ENCODE assay signal across 25 cellular contexts in genomic region chr7:30928254-30928872, GRCh38. TPM values are rescaled to one million over a fixed set of nuclear protein-coding genes. Genes with fewer than 3 reads are reported as not detected.
DNase-seq lines count a peak whose midpoint lies in the region; ATAC-seq and TF ChIP-seq lines count a peak whose summit lies in the region.
"Had no signal": no experiment of that assay in that cellular context is flagged by ENCODE, and none has a peak within 500 bp of the region (broad histone marks: within the 10 kb centered on the region; RNA-seq: fewer than 3 reads in every experiment).

No MANE protein-coding gene starts in this region.

- no peaks in the 10 kb centered on the region for H3K36me3 ChIP-seq in spleen
- H3K36me3 ChIP-seq: WERI-Rb-1 had no signal

- no peak overlapping the region for H3K4me3 Mint-ChIP-seq in activated naive CD8-positive, alpha-beta T cell treated with anti-CD3 and anti-CD28 coated beads, Interleukin-2, amount 10 ng/mL, durations not matched to agents 7 days and 5 days
- H3K4me3 Mint-ChIP-seq in activated naive CD8-positive, alpha-beta T cell treated with anti-CD3 and anti-CD28 coated beads for 36 hours = no peak overlapping the region
- H3K4me3 Mint-ChIP-seq: memory B cell; naive thymus-derived CD8-positive, alpha-beta T cell; stimulated activated effector memory CD8-positive, alpha-beta T cell treated with anti-CD3 and anti-CD28 coated beads, Interleukin-12 subunit alpha, Interleukin-12 subunit beta, amount 100 ng/mL, for 72 hours had no signal

- WGBS in spleen, 5 donors = 85 to 95% (median 93%) methylated on average over 11 to 13 of the region's 13 CpGs

- no peaks in the 10 kb centered on the region for H3K36me3 Mint-ChIP-seq in activated naive CD8-positive, alpha-beta T cell treated with anti-CD3 and anti-CD28 coated beads, Interleukin-2, amount 10 ng/mL, durations not matched to agents 7 days and 5 days
- no peaks in the 10 kb centered on the region for H3K36me3 Mint-ChIP-seq in activated naive CD8-positive, alpha-beta T cell treated with anti-CD3 and anti-CD28 coated beads for 36 hours
- H3K36me3 Mint-ChIP-seq: memory B cell; naive thymus-derived CD8-positive, alpha-beta T cell; stimulated activated effector memory CD8-positive, alpha-beta T cell treated with anti-CD3 and anti-CD28 coated beads, Interleukin-12 subunit alpha, Interleukin-12 subunit beta, amount 100 ng/mL, for 72 hours had no signal

- H3K9me3 ChIP-seq in spleen = peaks cover 0 to 17% (median 8%) of the 10 kb centered on the region in 8 donors
- H3K9me3 ChIP-seq: suprapubic skin had no signal

- peaks cover 2% of the 10 kb centered on the region for H3K27me3 Mint-ChIP-seq in activated naive CD8-positive, alpha-beta T cell treated with anti-CD3 and anti-CD28 coated beads, Interleukin-2, amount 10 ng/mL, durations not matched to agents 7 days and 5 days
- no peaks in the 10 kb centered on the region for H3K27me3 Mint-ChIP-seq in activated naive CD8-positive, alpha-beta T cell treated with anti-CD3 and anti-CD28 coated beads for 36 hours

- peaks cover 4% of the 10 kb centered on the region for H3K9me3 Mint-ChIP-seq in activated naive CD8-positive, alpha-beta T cell treated with anti-CD3 and anti-CD28 coated beads, Interleukin-2, amount 10 ng/mL, durations not matched to agents 7 days and 5 days
- H3K9me3 Mint-ChIP-seq in activated naive CD8-positive, alpha-beta T cell treated with anti-CD3 and anti-CD28 coated beads for 36 hours = peaks cover 2% of the 10 kb centered on the region
- H3K9me3 Mint-ChIP-seq: stimulated activated effector memory CD8-positive, alpha-beta T cell treated with anti-CD3 and anti-CD28 coated beads, Interleukin-12 subunit alpha, Interleukin-12 subunit beta, amount 100 ng/mL, for 72 hours had no signal

- no peak overlapping the region for H3K27ac ChIP-seq in spleen
- H3K27ac ChIP-seq: C4-2B, suprapubic skin, WERI-Rb-1 had no signal

- peaks cover 2% of the 10 kb centered on the region for H3K4me1 Mint-ChIP-seq in activated naive CD8-positive, alpha-beta T cell treated with anti-CD3 and anti-CD28 coated beads, Interleukin-2, amount 10 ng/mL, durations not matched to agents 7 days and 5 days
- H3K4me1 Mint-ChIP-seq in activated naive CD8-positive, alpha-beta T cell treated with anti-CD3 and anti-CD28 coated beads for 36 hours = no peaks in the 10 kb centered on the region
- H3K4me1 Mint-ChIP-seq: memory B cell; naive thymus-derived CD8-positive, alpha-beta T cell; stimulated activated effector memory CD8-positive, alpha-beta T cell treated with anti-CD3 and anti-CD28 coated beads, Interleukin-12 subunit alpha, Interleukin-12 subunit beta, amount 100 ng/mL, for 72 hours had no signal

- peak; percentile 11 for DNase-seq in activated naive CD8-positive, alpha-beta T cell treated with anti-CD3 and anti-CD28 coated beads, Interleukin-2, amount 10 ng/mL, durations not matched to agents 7 days and 5 days
- no peak for DNase-seq in activated naive CD8-positive, alpha-beta T cell treated with anti-CD3 and anti-CD28 coated beads for 36 hours
- peak; percentile 2 for DNase-seq in HuH-7 (ENCODE audit: low spot score)
- peak; percentile 18 for DNase-seq in left lobe of liver (ENCODE audit: low spot score)
- peak; percentile 58 for DNase-seq in spleen
- DNase-seq in kidney tubule cell (ENCODE audit: low spot score) = no peak
- DNase-seq in MV-4-11 (lab: John Stamatoyannopoulos, UW) = no peak
- DNase-seq: activated CD4-positive, alpha-beta T cell treated with anti-CD3 and anti-CD28 coated beads, Interleukin-2, amount 50 U/mL, for 48 hours; activated T-cell treated with anti-CD3 and anti-CD28 coated beads, Interleukin-2, amount 50 U/mL, for 1 hour; cerebellar nuclear complex; erythroblast; KBM-7; kidney glomerular epithelial cell; NCI-H1694; NCI-H526; WERI-Rb-1 had no signal

- no peak for TF ChIP-seq POLR2A in spleen (IDR thresholded peaks at IDR 0.05)

- POLR2A ChIA-PET in activated naive CD8-positive, alpha-beta T cell treated with anti-CD3 and anti-CD28 coated beads, Interleukin-2, amount 10 ng/mL, durations not matched to agents 7 days and 5 days (lab: Charles Lee) = no interaction called here

- intact Hi-C loops in spleen (cut with DNase I; ENCODE audit: low total_unique reads) = no loop called here

- TF ChIP-seq CTCF in spleen (IDR thresholded peaks at IDR 0.05 in 8 of 11, conservative IDR thresholded peaks at IDR 0.05 in 3 of 11) = no peak

- no peak overlapping the region for H3K4me3 ChIP-seq in spleen
- H3K4me3 ChIP-seq: suprapubic skin had no signal

- ATAC-seq in activated naive CD8-positive, alpha-beta T cell treated with anti-CD3 and anti-CD28 coated beads, Interleukin-2, amount 10 ng/mL, durations not matched to agents 7 days and 5 days (ENCODE audit: low read depth) = no peak
- no peak for ATAC-seq in left lobe of liver
- ATAC-seq in GM21619 (IDR thresholded peaks at IDR 0.05; ENCODE audit: unreplicated experiment) = no peak
- ATAC-seq: naive thymus-derived CD8-positive, alpha-beta T cell; stimulated activated effector memory CD8-positive, alpha-beta T cell treated with anti-CD3 and anti-CD28 coated beads, Interleukin-12 subunit alpha, Interleukin-12 subunit beta, amount 100 ng/mL, for 72 hours had no signal

- H3K27ac Mint-ChIP-seq in activated naive CD8-positive, alpha-beta T cell treated with anti-CD3 and anti-CD28 coated beads, Interleukin-2, amount 10 ng/mL, durations not matched to agents 7 days and 5 days = no peak overlapping the region
- H3K27ac Mint-ChIP-seq in activated naive CD8-positive, alpha-beta T cell treated with anti-CD3 and anti-CD28 coated beads for 36 hours = no peak overlapping the region
- H3K27ac Mint-ChIP-seq: memory B cell; naive thymus-derived CD8-positive, alpha-beta T cell; stimulated activated effector memory CD8-positive, alpha-beta T cell treated with anti-CD3 and anti-CD28 coated beads, Interleukin-12 subunit alpha, Interleukin-12 subunit beta, amount 100 ng/mL, for 72 hours had no signal

- H3K4me1 ChIP-seq in spleen = peaks cover 0 to 7% (median 0%) of the 10 kb centered on the region in 6 donors
- H3K4me1 ChIP-seq: suprapubic skin had no signal

- peaks cover 0 to 7% (median 0%) of the 10 kb centered on the region in 7 donors for H3K27me3 ChIP-seq in spleen (replicated peaks in 1 of 7)
- H3K27me3 ChIP-seq: suprapubic skin had no signal

RNA-seq across cellular contexts. Expression of gene AQP1, which starts 16.7 kb away (rescaled TPM):
- total RNA-seq in activated naive CD8-positive, alpha-beta T cell treated with anti-CD3 and anti-CD28 coated beads, Interleukin-2, amount 10 ng/mL, durations not matched to agents 7 days and 5 days = under 1 TPM in 1 of 2 experiments, not detected in 1; 0.23 TPM
- total RNA-seq in activated naive CD8-positive, alpha-beta T cell treated with anti-CD3 and anti-CD28 coated beads for 36 hours = under 1 TPM; 0.10 TPM
- total RNA-seq in left lobe of liver (16.6 TPM), spleen (10 to 100 TPM; 17.1 to 32.7 (median 23.2) TPM)
- polyA plus RNA-seq in spleen = 10 to 100 TPM in 2 of 3 donors, 1 to 10 TPM in 1; 4.4 to 34.3 (median 16.2) TPM
- total RNA-seq: T-helper 2 cell treated with Interferon-gamma antibody and Interleukin-4, amounts not matched to agents 100 ng/mL and 5 ng/mL, for 36 hours had no signal
- polyA plus RNA-seq: naive thymus-derived CD8-positive, alpha-beta T cell had no signal

RNA-seq across cellular contexts. Expression of gene GHRHR, which starts 35.4 kb away (rescaled TPM):
- total RNA-seq in activated naive CD8-positive, alpha-beta T cell treated with anti-CD3 and anti-CD28 coated beads, Interleukin-2, amount 10 ng/mL, durations not matched to agents 7 days and 5 days = not detected
- not detected for total RNA-seq in activated naive CD8-positive, alpha-beta T cell treated with anti-CD3 and anti-CD28 coated beads for 36 hours
- total RNA-seq in left lobe of liver = 0.83 TPM
- total RNA-seq in spleen = not detected
- polyA plus RNA-seq in spleen = not detected
- total RNA-seq: frontal cortex; naive thymus-derived CD8-positive, alpha-beta T cell; SK-MEL-5; T-helper 2 cell treated with Interferon-gamma antibody and Interleukin-4, amounts not matched to agents 100 ng/mL and 5 ng/mL, for 36 hours had no signal
- polyA plus RNA-seq: naive thymus-derived CD8-positive, alpha-beta T cell had no signal

Comparison
In these comparisons a context has a peak if more than half of its experiments do, and no peak if none do; other contexts are left out.
1. DNase-seq: peak in activated naive CD8-positive, alpha-beta T cell treated with anti-CD3 and anti-CD28 coated beads, Interleukin-2, amount 10 ng/mL, durations not matched to agents 7 days and 5 days (single experiment), HuH-7 (single experiment), left lobe of liver (single experiment) and spleen (single experiment); none in activated naive CD8-positive, alpha-beta T cell treated with anti-CD3 and anti-CD28 coated beads for 36 hours (single experiment), kidney tubule cell (single experiment) and MV-4-11 (single experiment).
2. RNA of gene AQP1, which starts 16.7 kb away (total RNA-seq): 17.1 to 32.7 TPM in spleen and 16.6 TPM in left lobe of liver (single experiment); 0.23 TPM in activated naive CD8-positive, alpha-beta T cell treated with anti-CD3 and anti-CD28 coated beads, Interleukin-2, amount 10 ng/mL, durations not matched to agents 7 days and 5 days and 0.10 TPM in activated naive CD8-positive, alpha-beta T cell treated with anti-CD3 and anti-CD28 coated beads for 36 hours; every median in the first group is over 10 times any median in the second.